ENCODE assay signal across 7 cellular contexts in genomic region chr10:29487884-29488266, GRCh38.
DNase-seq lines count a peak whose midpoint lies in the region; ATAC-seq, FAIRE-seq and TF ChIP-seq lines count a peak whose summit lies in the region.
"Not testable (repeated sequence)": the region's sequence is repeated elsewhere in the genome, so short reads cannot be mapped to it uniquely, and the experiment has no call there.

No MANE protein-coding gene starts in this region.

- H3K9me1 ChIP-seq in keratinocyte (ENCODE audit: control insufficient read depth, extremely low read depth, insufficient read depth, low read length) = not testable (repeated sequence)

- not testable (repeated sequence) for H3K4me3 Mint-ChIP-seq in HFFc6; activated naive CD8-positive, alpha-beta T cell treated with anti-CD3 and anti-CD28 coated beads, Interleukin-2, amount 50 U/mL, for 24 hours; progenitor cell of endocrine pancreas (ENCODE audit: low read depth)

- peak overlapping the region; percentile 31; the same call in 1 of the 2 replicates for H3K4me2 ChIP-seq in DOHH2 (ENCODE audit: low read length)
- not testable (repeated sequence) for H3K4me2 ChIP-seq in keratinocyte (ENCODE audit: control insufficient read depth, extremely low read depth, insufficient read depth, low read depth, low read length)

- POLR2A ChIA-PET in Panc1 (lab: Charles Lee) = not testable (repeated sequence)

- ATAC-seq in Panc1; activated naive CD8-positive, alpha-beta T cell treated with anti-CD3 and anti-CD28 coated beads, Interleukin-2, amount 50 U/mL, for 24 hours: not testable (repeated sequence)

- H3K79me2 ChIP-seq in DOHH2 (ENCODE audit: control insufficient read depth, low read length); keratinocyte (ENCODE audit: control insufficient read depth, insufficient read depth, low read length): not testable (repeated sequence)

- peaks cover 12% of the 10 kb centered on the region for H3K4me1 Mint-ChIP-seq in HFFc6 (ENCODE audit: low read depth)
- peaks cover 58% of the 10 kb centered on the region for H3K4me1 Mint-ChIP-seq in activated naive CD8-positive, alpha-beta T cell treated with anti-CD3 and anti-CD28 coated beads, Interleukin-2, amount 50 U/mL, for 24 hours
- H3K4me1 Mint-ChIP-seq in progenitor cell of endocrine pancreas (ENCODE audit: low read depth) = not testable (repeated sequence)

- in situ Hi-C loops in Panc1 (cut with HindIII; ENCODE audit: low pct_unique_long_range_greater_than_20kb, low sequenced_read_pairs) = not testable (repeated sequence)

- not testable (repeated sequence) for H3K9ac ChIP-seq in keratinocyte (ENCODE audit: control insufficient read depth, extremely low read depth, insufficient read depth, low read length)

- not testable (repeated sequence) for H3K9me3 ChIP-seq in DOHH2 (ENCODE audit: control insufficient read depth, insufficient read depth, low read length); Panc1 (ENCODE audit: control insufficient read depth, insufficient read depth, low read depth, low read length); keratinocyte (ENCODE audit: control insufficient read depth, low read depth, low read length)

- H3K4me3 ChIP-seq in DOHH2 (ENCODE audit: low read length); Panc1 (ENCODE audit: low read depth in 2 of 2, low read length in 2 of 2); epithelial cell of esophagus (ENCODE audit: low read length); keratinocyte (ENCODE audit: control insufficient read depth in 2 of 3, extremely low read depth in 1 of 3, insufficient read depth in 2 of 3, low read depth in 1 of 3, low read length in 3 of 3): not testable (repeated sequence)

- H3K9me2 ChIP-seq in DOHH2 (replicated peaks; ENCODE audit: control insufficient read depth, low read length) = not testable (repeated sequence)

- not testable (repeated sequence) for H3K27me3 ChIP-seq in DOHH2 (ENCODE audit: control insufficient read depth, low read length); Panc1 (ENCODE audit: control insufficient read depth, insufficient read depth, low read length); keratinocyte (ENCODE audit: control insufficient read depth, extremely low read depth, insufficient read depth, low read length)

- not testable (repeated sequence) for H3K9me3 Mint-ChIP-seq in HFFc6; activated naive CD8-positive, alpha-beta T cell treated with anti-CD3 and anti-CD28 coated beads, Interleukin-2, amount 50 U/mL, for 24 hours; progenitor cell of endocrine pancreas (ENCODE audit: low read depth)

- not testable (repeated sequence) for H3K27ac ChIP-seq in DOHH2 (ENCODE audit: low read depth, low read length); Panc1 (ENCODE audit: low read length); keratinocyte (ENCODE audit: control insufficient read depth, insufficient read depth, low read length)

- not testable (repeated sequence) for H3F3A ChIP-seq in DOHH2 (ENCODE audit: control insufficient read depth, insufficient read depth)

- dilution Hi-C loops in keratinocyte (cut with MboI; ENCODE audit: extremely low pct_ligation_motif_present, low sequenced_read_pairs) = not testable (repeated sequence)

- H3K4me1 ChIP-seq in DOHH2 (ENCODE audit: control insufficient read depth, low read length) = peaks cover 19% of the 10 kb centered on the region
- not testable (repeated sequence) for H3K4me1 ChIP-seq in Panc1 (ENCODE audit: control insufficient read depth, insufficient read depth, low read length); keratinocyte (ENCODE audit: control insufficient read depth, extremely low read depth, insufficient read depth, low read length)

- H3K27ac Mint-ChIP-seq in HFFc6, progenitor cell of endocrine pancreas: not testable (repeated sequence)
- H3K27ac Mint-ChIP-seq in activated naive CD8-positive, alpha-beta T cell treated with anti-CD3 and anti-CD28 coated beads, Interleukin-2, amount 50 U/mL, for 24 hours = peak overlapping the region; percentile 88

- TF ChIP-seq CTCF in DOHH2 (IDR thresholded peaks at IDR 0.05; ENCODE audit: low read depth, low read length, poor library complexity, severe bottlenecking) = not testable (repeated sequence)
- TF ChIP-seq CTCF in HFFc6 (IDR thresholded peaks at IDR 0.05) (peak; percentile 50), Panc1 (IDR thresholded peaks at IDR 0.05) (peak; percentile 20; the same call in 1 of the 2 replicates), epithelial cell of esophagus (IDR thresholded peaks at IDR 0.05; ENCODE audit: insufficient read depth, low read depth, low read length, missing control alignments) (peak; percentile 35), keratinocyte (optimal IDR thresholded peaks at IDR 0.05 in 1 of 3, IDR thresholded peaks at IDR 0.05 in 1 of 3, conservative IDR thresholded peaks at IDR 0.05 in 1 of 3; ENCODE audit: extremely low read depth in 1 of 3, insufficient read depth in 2 of 3, low read length in 3 of 3) (peak; percentile 6 to 23 (median 11)), progenitor cell of endocrine pancreas (IDR thresholded peaks at IDR 0.05; ENCODE audit: unreplicated experiment) (peak; percentile 30)

- H3K36me3 ChIP-seq in DOHH2 (ENCODE audit: control insufficient read depth, low read length); Panc1 (ENCODE audit: control insufficient read depth, insufficient read depth, low read length): not testable (repeated sequence)
- peaks cover 15 to 16% of the 10 kb centered on the region in 2 experiments for H3K36me3 ChIP-seq in keratinocyte (ENCODE audit: control insufficient read depth in 2 of 2, extremely low read depth in 1 of 2, insufficient read depth in 2 of 2, low read length in 2 of 2)

- not testable (repeated sequence) for DNase-seq in HFFc6; Panc1 (ENCODE audit: low read depth, low spot score); activated naive CD8-positive, alpha-beta T cell treated with anti-CD3 and anti-CD28 coated beads, Interleukin-2, amount 50 U/mL, for 24 hours; epithelial cell of esophagus (ENCODE audit: low read depth); keratinocyte (ENCODE audit: low read depth, low spot score); progenitor cell of endocrine pancreas (ENCODE audit: low spot score, unreplicated experiment)

- not testable (repeated sequence) for H4K20me1 ChIP-seq in DOHH2 (ENCODE audit: control insufficient read depth, insufficient read depth, low read depth, low read length); keratinocyte (ENCODE audit: control insufficient read depth, extremely low read depth, insufficient read depth, low read length)

- CTCF ChIA-PET in Panc1 (lab: Charles Lee) = not testable (repeated sequence)

- not testable (repeated sequence) for H3K36me3 Mint-ChIP-seq in HFFc6 (ENCODE audit: low read depth)
- H3K36me3 Mint-ChIP-seq in activated naive CD8-positive, alpha-beta T cell treated with anti-CD3 and anti-CD28 coated beads, Interleukin-2, amount 50 U/mL, for 24 hours (ENCODE audit: low read depth) = peaks cover 29% of the 10 kb centered on the region
- peaks cover 50% of the 10 kb centered on the region for H3K36me3 Mint-ChIP-seq in progenitor cell of endocrine pancreas (ENCODE audit: insufficient read depth)

- not testable (repeated sequence) for FAIRE-seq in keratinocyte (lab: Jason Lieb, UNC)

- not testable (repeated sequence) for BruUV-seq in Panc1 (replicated peaks; lab: Mats Ljungman, UMichigan)

- not testable (repeated sequence) for H2AFZ ChIP-seq in keratinocyte (ENCODE audit: control insufficient read depth, low read length)

- intact Hi-C loops in Panc1 (cut with micrococcal nuclease; ENCODE audit: unreplicated experiment) = not testable (repeated sequence)

- H3K27me3 Mint-ChIP-seq in HFFc6 (ENCODE audit: insufficient read depth); activated naive CD8-positive, alpha-beta T cell treated with anti-CD3 and anti-CD28 coated beads, Interleukin-2, amount 50 U/mL, for 24 hours; progenitor cell of endocrine pancreas: not testable (repeated sequence)
